ENCODE assay signal across 20 cellular contexts in genomic region chr12:91990525-91990924, GRCh38.
A peak's percentile ranks its signal among the peaks of the same experiment; 100 is the strongest.
DNase-seq lines count a peak whose midpoint lies in the region; ATAC-seq, FAIRE-seq and TF ChIP-seq lines count a peak whose summit lies in the region.
"Had no signal": no experiment of that assay in that cellular context is flagged by ENCODE, and none has a peak within 500 bp of the region (broad histone marks: within the 10 kb centered on the region; RNA-seq: fewer than 3 reads in every experiment).

No MANE protein-coding gene starts in this region.

- peak overlapping the region; percentile 54 for H3K4me2 ChIP-seq in endothelial cell of umbilical vein (ENCODE audit: insufficient read depth, low read length)
- peak overlapping the region; percentile 38 for H3K4me2 ChIP-seq in osteoblast (ENCODE audit: insufficient read depth, low read length)

- H3K4me3 ChIP-seq in CD8-positive, alpha-beta T cell (ENCODE audit: low read depth, low read length) = no peak overlapping the region
- H3K4me3 ChIP-seq in SJSA1 (no peak overlapping the region), endothelial cell of umbilical vein (replicated peaks in 1 of 3; ENCODE audit: insufficient read depth in 1 of 3, low read depth in 1 of 3, low read length in 3 of 3) (no peak overlapping the region), osteoblast (ENCODE audit: insufficient read depth, low read length) (no peak overlapping the region)
- H3K4me3 ChIP-seq: esophagus muscularis mucosa had no signal

- H3K36me3 Mint-ChIP-seq in CD8-positive, alpha-beta T cell = peaks cover 5% of the 10 kb centered on the region
- H3K36me3 Mint-ChIP-seq in mesothelial cell of epicardium = no peaks in the 10 kb centered on the region

- TF ChIP-seq POLR2A in endothelial cell of umbilical vein (IDR thresholded peaks at IDR 0.05; ENCODE audit: low read depth, low read length) = peak; percentile 40

- dilution Hi-C loops in endothelial cell of umbilical vein (cut with MboI; ENCODE audit: extremely low pct_ligation_motif_present, low sequenced_read_pairs) = no loop called here

- no TSS peak for BruUV-seq in endothelial cell of umbilical vein (replicated peaks; lab: Mats Ljungman, UMichigan)

- no peak overlapping the region for H3K27ac ChIP-seq in CD8-positive, alpha-beta T cell (ENCODE audit: low read depth, low read length)
- H3K27ac ChIP-seq in SJSA1 (peak overlapping the region; percentile 39; the same call in 1 of the 2 replicates), endothelial cell of umbilical vein (ENCODE audit: insufficient read depth, low read depth, low read length) (peak overlapping the region; percentile 94), osteoblast (ENCODE audit: low read depth, low read length) (peak overlapping the region; percentile 76)
- H3K27ac ChIP-seq: esophagus muscularis mucosa had no signal

- peak; percentile 89 for FAIRE-seq in endothelial cell of umbilical vein (lab: Jason Lieb, UNC)

- peak overlapping the region; percentile 59 for H3K9ac ChIP-seq in endothelial cell of umbilical vein (replicated peaks; ENCODE audit: extremely low read depth, insufficient read depth, low read length)

- POLR2A ChIA-PET in CD8-positive, alpha-beta T cell (lab: Charles Lee) = interaction anchor here (0.6 to 7.4 kb wide), 5 partner anchors 20 to 180 kb away, joined by 3 to 41 read pairs (median 3); partner anchors contain the start of gene BTG1
- POLR2A ChIA-PET in endothelial cell of umbilical vein (lab: Charles Lee) = interaction anchor here (1.8 kb wide), 1 partner anchor 154 kb away, joined by 19 read pairs; the partner anchor contains the start of gene BTG1

- H3K79me2 ChIP-seq in endothelial cell of umbilical vein (ENCODE audit: control insufficient read depth, insufficient read depth, low read length) = no peaks in the 10 kb centered on the region
- no peaks in the 10 kb centered on the region for H3K79me2 ChIP-seq in osteoblast (ENCODE audit: insufficient read depth, low read length)

- CTCF ChIA-PET in CD8-positive, alpha-beta T cell (lab: Charles Lee) = interaction anchor here (0.6 to 2.4 kb wide), 18 partner anchors 13 to 579 kb away, joined by 3 to 10 read pairs (median 4); no protein-coding TSS in a partner anchor
- CTCF ChIA-PET in endothelial cell of umbilical vein (lab: Charles Lee) = interaction anchor here (0.5 to 2.5 kb wide), 9 partner anchors 13 to 609 kb away, joined by 3 to 12 read pairs (median 3); no protein-coding TSS in a partner anchor

- H3K9me3 ChIP-seq in CD8-positive, alpha-beta T cell (ENCODE audit: low read length) = no peaks in the 10 kb centered on the region
- H3K9me3 ChIP-seq in SJSA1 (replicated peaks) (no peaks in the 10 kb centered on the region), endothelial cell of umbilical vein (replicated peaks; ENCODE audit: control insufficient read depth, insufficient read depth, low read length) (no peaks in the 10 kb centered on the region), osteoblast (ENCODE audit: low read depth, low read length) (no peaks in the 10 kb centered on the region)
- H3K9me3 ChIP-seq: Caco-2, esophagus muscularis mucosa had no signal

- intact Hi-C loops in CD8-positive, alpha-beta T cell (cut with DNase I, micrococcal nuclease) = loop anchor here (5.0 kb wide), 6 partner anchors 42 to 662 kb away; no protein-coding TSS in a partner anchor
- intact Hi-C loops in endothelial cell of umbilical vein (cut with micrococcal nuclease) = loop anchor here (1.0 to 5.0 kb wide), 7 partner anchors 45 to 660 kb away; no protein-coding TSS in a partner anchor

- H3K27me3 Mint-ChIP-seq in CD8-positive, alpha-beta T cell (ENCODE audit: low read depth) = no peaks in the 10 kb centered on the region
- no peaks in the 10 kb centered on the region for H3K27me3 Mint-ChIP-seq in mesothelial cell of epicardium (ENCODE audit: low read depth)

- H3K27me3 ChIP-seq in CD8-positive, alpha-beta T cell (ENCODE audit: insufficient read depth, low read length) = no peaks in the 10 kb centered on the region
- no peaks in the 10 kb centered on the region for H3K27me3 ChIP-seq in SJSA1 (replicated peaks)
- H3K27me3 ChIP-seq in endothelial cell of umbilical vein (ENCODE audit: control insufficient read depth in 2 of 2, insufficient read depth in 2 of 2, low read length in 2 of 2) = no peaks in the 10 kb centered on the region
- no peaks in the 10 kb centered on the region for H3K27me3 ChIP-seq in osteoblast (ENCODE audit: insufficient read depth, low read length)
- H3K27me3 ChIP-seq: esophagus muscularis mucosa had no signal

- DNase-seq in CD8-positive, alpha-beta T cell = no peak
- DNase-seq in SJSA1 (ENCODE audit: low read depth in 1 of 2, low spot score in 2 of 2) (peak in 1 of 2 experiments; percentile 34), endothelial cell of umbilical vein (ENCODE audit: low read depth, low spot score) (peak; percentile 97), osteoblast (ENCODE audit: insufficient read length, low spot score, missing footprints) (no peak), hippocampal formation (lab: John Stamatoyannopoulos, UW) (no peak), GM19240 (ENCODE audit: insufficient read length, low spot score) (no peak), mesothelial cell of epicardium (ENCODE audit: low spot score in 2 of 2, unreplicated experiment in 2 of 2) (no peak)
- DNase-seq: activated effector memory CD4-positive, alpha-beta T cell treated with Interleukin-2 at 50 U/mL for 16 hours; Caco-2; hypothalamus; kidney glomerular epithelial cell; NCI-H1105; NCI-H524 treated with DMSO at 0.1 percent for 48 hours; occipital lobe; stimulated activated CD4-positive, alpha-beta T cell treated with anti-CD3 and anti-CD28 coated beads, Interleukin-2, amount 100 ng/mL, for 48 hours; substantia nigra had no signal

- peaks cover 76% of the 10 kb centered on the region for H3K4me1 Mint-ChIP-seq in CD8-positive, alpha-beta T cell (ENCODE audit: low read depth)
- H3K4me1 Mint-ChIP-seq in mesothelial cell of epicardium = peaks cover 24% of the 10 kb centered on the region

- H3K4me3 Mint-ChIP-seq in CD8-positive, alpha-beta T cell = peak overlapping the region; percentile 9
- no peak overlapping the region for H3K4me3 Mint-ChIP-seq in mesothelial cell of epicardium

- peak overlapping the region; percentile 75 for H3K27ac Mint-ChIP-seq in CD8-positive, alpha-beta T cell
- no peak overlapping the region for H3K27ac Mint-ChIP-seq in mesothelial cell of epicardium

- H3K4me1 ChIP-seq in CD8-positive, alpha-beta T cell (ENCODE audit: insufficient read depth, low read length) = peaks cover 34% of the 10 kb centered on the region
- H3K4me1 ChIP-seq in SJSA1 (replicated peaks) (peaks cover 73% of the 10 kb centered on the region), endothelial cell of umbilical vein (ENCODE audit: control insufficient read depth, extremely low read depth, insufficient read depth, low read length) (peaks cover 80% of the 10 kb centered on the region), osteoblast (ENCODE audit: insufficient read depth, low read length) (peaks cover 48% of the 10 kb centered on the region)

- no peak for ATAC-seq in CD8-positive, alpha-beta T cell
- no peak for ATAC-seq in HG03460 (IDR thresholded peaks at IDR 0.05; ENCODE audit: unreplicated experiment)
- ATAC-seq: Right ventricle myocardium inferior, sciatic nerve had no signal

- H3K9me1 ChIP-seq in endothelial cell of umbilical vein (replicated peaks; ENCODE audit: control insufficient read depth, extremely low read depth, insufficient read depth, low read length) = no peaks in the 10 kb centered on the region

- no peaks in the 10 kb centered on the region for H3K36me3 ChIP-seq in CD8-positive, alpha-beta T cell (ENCODE audit: insufficient read depth, low read length)
- H3K36me3 ChIP-seq in SJSA1 = no peaks in the 10 kb centered on the region
- no peaks in the 10 kb centered on the region for H3K36me3 ChIP-seq in endothelial cell of umbilical vein (ENCODE audit: control insufficient read depth in 2 of 2, extremely low read depth in 1 of 2, insufficient read depth in 2 of 2, low read length in 2 of 2)
- H3K36me3 ChIP-seq in osteoblast (ENCODE audit: insufficient read depth, low read length) = no peaks in the 10 kb centered on the region
- H3K36me3 ChIP-seq: esophagus muscularis mucosa had no signal

- H2AFZ ChIP-seq in endothelial cell of umbilical vein (ENCODE audit: low read depth, low read length) (no peak overlapping the region), osteoblast (ENCODE audit: low read length) (peak overlapping the region; percentile 82)

- no peak for TF ChIP-seq CTCF in CD8-positive, alpha-beta T cell (IDR thresholded peaks at IDR 0.05)
- no peak for TF ChIP-seq CTCF in endothelial cell of umbilical vein (IDR thresholded peaks at IDR 0.05; ENCODE audit: extremely low read depth in 1 of 2, insufficient read depth in 1 of 2, low read depth in 1 of 2, low read length in 2 of 2)
- no peak for TF ChIP-seq CTCF in osteoblast (IDR thresholded peaks at IDR 0.05; ENCODE audit: extremely low read depth, low read depth, low read length)
- TF ChIP-seq CTCF in mesothelial cell of epicardium (IDR thresholded peaks at IDR 0.05; ENCODE audit: unreplicated experiment) = no peak

- no peaks in the 10 kb centered on the region for H4K20me1 ChIP-seq in endothelial cell of umbilical vein (replicated peaks; ENCODE audit: control insufficient read depth, extremely low read depth, insufficient read depth, low read length)
- no peaks in the 10 kb centered on the region for H4K20me1 ChIP-seq in osteoblast (ENCODE audit: insufficient read depth, low read length)

- no peaks in the 10 kb centered on the region for H3K9me3 Mint-ChIP-seq in CD8-positive, alpha-beta T cell
- no peaks in the 10 kb centered on the region for H3K9me3 Mint-ChIP-seq in mesothelial cell of epicardium

TF ChIP-seq in endothelial cell of umbilical vein, 7 proteins besides CTCF, POLR2A, EP300 and RAD21:
- TF ChIP-seq MYC (IDR thresholded peaks at IDR 0.05; ENCODE audit: low read depth, low read length) = no peak
- peak; percentile 90 for TF ChIP-seq FOS (IDR thresholded peaks at IDR 0.05; ENCODE audit: borderline replicate concordance, insufficient read depth, low read length)
- TF ChIP-seq POLR2AphosphoS5 (IDR thresholded peaks at IDR 0.05; ENCODE audit: insufficient read depth, low read depth, low read length) = peak; percentile 84
- no peak for TF ChIP-seq MAX (IDR thresholded peaks at IDR 0.05; ENCODE audit: insufficient read depth, insufficient read length)
- peak; percentile 87 for TF ChIP-seq JUN (IDR thresholded peaks at IDR 0.05; ENCODE audit: borderline replicate concordance, insufficient read depth, insufficient read length, low read depth)
- peak; percentile 46 for TF ChIP-seq GATA2 (IDR thresholded peaks at IDR 0.05; ENCODE audit: insufficient read depth, insufficient read length, low read depth, low read length)
- TF ChIP-seq EZH2 (IDR thresholded peaks at IDR 0.05; ENCODE audit: borderline replicate concordance, low read depth, low read length, severe bottlenecking) = no peak
